8 cellular contexts compared by ENCODE assay signal in the genomic region with DNA sequence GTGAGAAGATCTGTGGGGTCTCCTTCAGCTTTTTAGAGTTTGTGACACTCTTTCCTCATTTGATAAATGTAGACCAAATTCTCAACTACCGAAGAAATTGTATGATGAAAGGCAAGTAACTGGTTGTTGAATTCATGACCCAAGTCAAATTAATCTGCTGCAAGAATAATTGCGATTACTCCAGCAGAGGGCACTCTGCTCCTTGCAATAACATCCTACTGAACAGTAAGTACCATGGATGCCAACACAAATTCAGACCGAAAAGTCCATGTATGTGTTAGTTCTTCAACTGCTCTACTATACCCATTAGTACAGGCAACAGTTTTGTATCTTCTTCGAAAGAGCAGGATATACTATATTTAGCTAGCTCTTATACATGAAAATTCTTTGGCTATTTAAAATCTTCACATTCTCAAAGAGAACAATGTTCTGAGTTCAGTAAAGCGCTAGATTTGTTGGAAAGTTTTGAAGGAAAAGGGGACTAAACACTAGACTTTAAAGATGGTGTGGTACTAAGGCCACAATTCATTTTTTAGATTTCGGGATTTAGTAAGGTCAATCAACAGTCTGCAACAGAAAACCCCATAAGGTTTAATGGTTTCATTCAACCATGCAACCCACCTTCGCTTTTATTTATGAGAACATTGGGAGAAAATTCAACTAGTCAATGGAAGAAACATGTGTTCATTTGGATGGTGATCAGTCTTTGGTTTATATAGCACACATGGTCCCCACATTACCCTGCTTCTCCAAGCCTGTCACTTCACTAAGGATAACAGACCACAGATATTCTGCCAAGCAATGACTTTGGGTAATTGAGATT.
DNase-seq lines count a peak whose midpoint lies in the region; ATAC-seq, FAIRE-seq and TF ChIP-seq lines count a peak whose summit lies in the region.

No MANE protein-coding gene starts in this region.

- H3K27ac ChIP-seq in PC-9 = no peak overlapping the region

- no peak overlapping the region for H2AFZ ChIP-seq in PC-9

- POLR2A ChIA-PET in PC-9 (lab: Charles Lee; ENCODE audit: unreplicated experiment) = no interaction called here

- H3K79me2 ChIP-seq in PC-9 (ENCODE audit: low read depth) = no peaks in the 10 kb centered on the region

- no peaks in the 10 kb centered on the region for H3K9me3 ChIP-seq in PC-9 (ENCODE audit: insufficient read depth, low read depth)

- H3F3A ChIP-seq in PC-9 (ENCODE audit: insufficient read depth, low read depth) = peaks cover 9% of the 10 kb centered on the region; the same call in 1 of the 2 replicates

- no peaks in the 10 kb centered on the region for H4K20me1 ChIP-seq in PC-9 (ENCODE audit: insufficient read depth)

- no peak overlapping the region for H3K4me2 ChIP-seq in PC-9

- CTCF ChIA-PET in PC-9 (lab: Charles Lee) = no interaction called here

- no peak overlapping the region for H3K4me3 ChIP-seq in PC-9

- TF ChIP-seq CTCF in D721Med (IDR thresholded peaks at IDR 0.05; ENCODE audit: insufficient read depth, missing control alignments) (peak; percentile 90), PC-9 (conservative IDR thresholded peaks at IDR 0.05) (peak; percentile 79)

- H3K9me2 ChIP-seq in PC-9 (ENCODE audit: insufficient read depth) = no peaks in the 10 kb centered on the region

- ATAC-seq in GM19463 (IDR thresholded peaks at IDR 0.05; ENCODE audit: unreplicated experiment) (peak; percentile 67), left ventricle myocardium superior (peak; percentile 68)

- no peak for TF ChIP-seq EP300 in Ishikawa (IDR thresholded peaks at IDR 0.05; ENCODE audit: borderline replicate concordance)

- H3K4me1 ChIP-seq in PC-9 (replicated peaks; ENCODE audit: insufficient read depth) = peaks cover 13% of the 10 kb centered on the region

- BruUV-seq in PC-9 (replicated peaks; lab: Mats Ljungman, UMichigan) = no TSS peak

- intact Hi-C loops in PC-9 (cut with micrococcal nuclease; ENCODE audit: unreplicated experiment) (loop anchor here (1.0 to 5.0 kb wide), 5 partner anchors 23 to 1986 kb away; a partner anchor contains a TSS), left ventricle myocardium superior (cut with micrococcal nuclease) (no loop called here), posterior vena cava (cut with DNase I) (loop anchor here in 1 of 2 donors (2.0 kb wide), 1 partner anchor 271 kb away; a partner anchor contains a TSS)

- TF ChIP-seq RAD21 in Ishikawa (IDR thresholded peaks at IDR 0.05; ENCODE audit: low read depth) = peak; percentile 96

- no peaks in the 10 kb centered on the region for H3K36me3 ChIP-seq in PC-9 (ENCODE audit: low read depth)

- DNase-seq in D721Med (ENCODE audit: insufficient read length, low spot score) = peak; percentile 29
- DNase-seq in PC-9 = peak; percentile 48 to 51
- DNase-seq in anterior cingulate cortex (lab: John Stamatoyannopoulos, UW) = peak in 44 of 58 donors; percentile 1 to 86 (median 30)
- DNase-seq in left ventricle myocardium superior = no peak
- DNase-seq in retina = peak; percentile 70
- DNase-seq in posterior vena cava (ENCODE audit: low spot score) = no peak

- peak; percentile 95 for FAIRE-seq in D721Med (lab: Jason Lieb, UNC)

- H3K27me3 ChIP-seq in PC-9 (ENCODE audit: insufficient read depth, low read depth) = no peaks in the 10 kb centered on the region

TF ChIP-seq in Ishikawa, 13 proteins besides CTCF, POLR2A, EP300 and RAD21:
- TF ChIP-seq EGR1 (IDR thresholded peaks at IDR 0.05) = no peak

Comparison
In these comparisons a context has a peak if more than half of its experiments do, and no peak if none do; other contexts are left out.
1. DNase-seq: peak in D721Med (single experiment), PC-9 (2 of 2), anterior cingulate cortex (44 of 58) and retina (single experiment); none in left ventricle myocardium superior (single experiment) and posterior vena cava (single experiment).